ENCODE assay signal across 7 cellular contexts in genomic region chr10:26859241-26860025, GRCh38. TPM values are rescaled to one million over a fixed set of nuclear protein-coding genes. Genes with fewer than 3 reads are reported as not detected.
A peak's percentile ranks its signal among the peaks of the same experiment; 100 is the strongest.
DNase-seq lines count a peak whose midpoint lies in the region; ATAC-seq and TF ChIP-seq lines count a peak whose summit lies in the region.

No MANE protein-coding gene starts in this region.

- H3K27me3 ChIP-seq in HCT116 (ENCODE audit: insufficient read depth, low read length), result no peaks in the 10 kb centered on the region
- no peaks in the 10 kb centered on the region for H3K27me3 ChIP-seq in right cardiac atrium (ENCODE audit: control insufficient read depth, insufficient read depth)
- no peaks in the 10 kb centered on the region for H3K27me3 ChIP-seq in smooth muscle cell (ENCODE audit: low read depth)

- under 1% methylated on average over 14 of the region's 14 CpGs for WGBS in right cardiac atrium
- 4% methylated on average over 14 of the region's 14 CpGs for WGBS in smooth muscle cell (ENCODE audit: low lambda C conversion rate)

- H4K20me1 ChIP-seq in HCT116 (ENCODE audit: insufficient read depth) (no peaks in the 10 kb centered on the region), smooth muscle cell (ENCODE audit: low read depth) (peaks cover 47% of the 10 kb centered on the region)

- no peak for TF ChIP-seq CTCF in HCT116 (IDR thresholded peaks at IDR 0.05 in 2 of 3, conservative IDR thresholded peaks at IDR 0.05 in 1 of 3; ENCODE audit: borderline replicate concordance in 1 of 3, insufficient read depth in 1 of 3, low read depth in 2 of 3, low read length in 2 of 3)
- TF ChIP-seq CTCF in WI38 (IDR thresholded peaks at IDR 0.05; ENCODE audit: low read depth, low read length), result no peak
- no peak for TF ChIP-seq CTCF in smooth muscle cell (IDR thresholded peaks at IDR 0.05; ENCODE audit: borderline replicate concordance, insufficient read depth, poor library complexity, severe bottlenecking)

- POLR2A ChIA-PET in HCT116 (lab: Charles Lee), result no interaction called here

- peaks cover 56% of the 10 kb centered on the region for H3K79me2 ChIP-seq in HCT116 (ENCODE audit: insufficient read depth, low read length)
- H3K79me2 ChIP-seq in smooth muscle cell (ENCODE audit: low read depth), result peaks cover 55% of the 10 kb centered on the region

- H3K9me3 ChIP-seq in HCT116 (ENCODE audit: control insufficient read depth in 1 of 2, insufficient read depth in 1 of 2, low read depth in 1 of 2, low read length in 2 of 2) (no peaks in the 10 kb centered on the region), right cardiac atrium (ENCODE audit: control insufficient read depth, low read length) (no peaks in the 10 kb centered on the region), smooth muscle cell (replicated peaks; ENCODE audit: low read depth) (no peaks in the 10 kb centered on the region)

- ATAC-seq in HCT116, result no peak
- no peak for ATAC-seq in right cardiac atrium
- ATAC-seq in HG03469 (IDR thresholded peaks at IDR 0.05; ENCODE audit: unreplicated experiment), result no peak

- H3F3A ChIP-seq in smooth muscle cell (ENCODE audit: low read depth), result peaks cover 5% of the 10 kb centered on the region

- no peaks in the 10 kb centered on the region for H3K9me2 ChIP-seq in HCT116 (ENCODE audit: insufficient read depth)

- H3K4me3 ChIP-seq in HCT116 (replicated peaks in 1 of 2; ENCODE audit: low read depth in 1 of 2, low read length in 2 of 2) (peak overlapping the region; percentile 83 to 95), WI38 (ENCODE audit: low read depth, low read length) (peak overlapping the region; percentile 90), right cardiac atrium (ENCODE audit: low read length) (peak overlapping the region; percentile 88), smooth muscle cell (peak overlapping the region; percentile 87)

- BruUV-seq in HCT116 (replicated peaks; lab: Mats Ljungman, UMichigan), result TSS peak; percentile 45

- peak overlapping the region; percentile 79 for H3K9ac ChIP-seq in HCT116 (ENCODE audit: low read length)
- H3K9ac ChIP-seq in smooth muscle cell (ENCODE audit: low read depth), result peak overlapping the region; percentile 92

- H3K36me3 ChIP-seq in HCT116 (ENCODE audit: control insufficient read depth in 1 of 2, insufficient read depth in 2 of 2, low read length in 2 of 2) (no peaks in the 10 kb centered on the region), smooth muscle cell (ENCODE audit: low read depth) (no peaks in the 10 kb centered on the region)

- intact Hi-C loops in HCT116 (cut with micrococcal nuclease) (loop anchor here (2.0 to 10.0 kb wide), 2 partner anchors 165 to 383 kb away; partner anchors contain the start of gene PDSS1), right cardiac atrium (cut with DNase I) (loop anchor here in 1 of 4 donors (10.0 kb wide), 2 partner anchors 55 to 125 kb away; no protein-coding TSS in a partner anchor)

- H3K4me1 ChIP-seq in HCT116 (ENCODE audit: control insufficient read depth in 1 of 2, insufficient read depth in 2 of 2, low read length in 2 of 2) (peaks cover 0 to 25% of the 10 kb centered on the region in 2 experiments; a peak in 2 of 4 replicates), right cardiac atrium (ENCODE audit: control insufficient read depth, insufficient read depth, low read length) (no peaks in the 10 kb centered on the region), smooth muscle cell (ENCODE audit: low read depth) (peaks cover 24% of the 10 kb centered on the region)

- H2AFZ ChIP-seq in HCT116 (ENCODE audit: low read depth, low read length, poor library complexity, severe bottlenecking) (no peak overlapping the region), smooth muscle cell (ENCODE audit: low read depth) (peak overlapping the region; percentile 65)

- no peak for DNase-seq in HCT116 (ENCODE audit: low read depth, low spot score)
- DNase-seq in right cardiac atrium, result no peak
- no peak for DNase-seq in smooth muscle cell (lab: John Stamatoyannopoulos, UW; ENCODE audit: unreplicated experiment)
- no peak for DNase-seq in NCI-H187 (lab: John Stamatoyannopoulos, UW)
- no peak for DNase-seq in activated CD4-positive, alpha-beta T cell treated with anti-CD3 and anti-CD28 coated beads for 1 hour

- TF ChIP-seq POLR2A in HCT116 (IDR thresholded peaks at IDR 0.05; ENCODE audit: borderline replicate concordance, extremely low read depth, insufficient read depth, insufficient read length), result no peak

- H3K4me2 ChIP-seq in HCT116 (ENCODE audit: low read length) (peak overlapping the region; percentile 92), smooth muscle cell (peak overlapping the region; percentile 94)

- CTCF ChIA-PET in HCT116 (lab: Charles Lee), result no interaction called here

- RAD21 ChIA-PET in HCT116 (lab: Charles Lee; ENCODE audit: low non-redundant PET in 1 of 2, low total read pairs in 2 of 2, uncharacterized antibody in 2 of 2, unreplicated experiment in 2 of 2), result no interaction called here

- TF ChIP-seq RAD21 in HCT116 (IDR thresholded peaks at IDR 0.05; ENCODE audit: low read depth), result no peak

- H3K27ac ChIP-seq in HCT116 (ENCODE audit: low read depth, low read length), result peak overlapping the region; percentile 82; the same call in 1 of the 2 replicates
- H3K27ac ChIP-seq in right cardiac atrium (ENCODE audit: low read length), result no peak overlapping the region
- H3K27ac ChIP-seq in smooth muscle cell (ENCODE audit: low read depth), result peak overlapping the region; percentile 92

TF ChIP-seq in HCT116, 20 proteins besides CTCF, POLR2A, EP300 and RAD21:
- TF ChIP-seq YY1 (IDR thresholded peaks at IDR 0.05; ENCODE audit: extremely low read depth, insufficient replicate concordance, low read depth, low read length) (no peak), SRF (IDR thresholded peaks at IDR 0.05; ENCODE audit: low read depth) (no peak), ZFX (IDR thresholded peaks at IDR 0.05) (no peak), SP1 (IDR thresholded peaks at IDR 0.05; ENCODE audit: low read depth) (no peak), SIN3A (IDR thresholded peaks at IDR 0.05; ENCODE audit: low read depth) (no peak), POLR2AphosphoS5 (IDR thresholded peaks at IDR 0.05; ENCODE audit: low read depth, low read length) (no peak), CBX3 (IDR thresholded peaks at IDR 0.05; ENCODE audit: low read depth) (no peak), JUND (IDR thresholded peaks at IDR 0.05) (no peak), TCF7L2 (IDR thresholded peaks at IDR 0.05; ENCODE audit: borderline replicate concordance, extremely low read depth, insufficient read depth, insufficient read length) (no peak), EGR1 (IDR thresholded peaks at IDR 0.05; ENCODE audit: low read depth) (no peak), EZH2phosphoT487 (IDR thresholded peaks at IDR 0.05; ENCODE audit: borderline replicate concordance) (no peak), ZNF274 (IDR thresholded peaks at IDR 0.05; ENCODE audit: low read depth, low read length) (no peak), FOSL1 (IDR thresholded peaks at IDR 0.05; ENCODE audit: low read depth) (no peak)
- TF ChIP-seq, protein P1, sequence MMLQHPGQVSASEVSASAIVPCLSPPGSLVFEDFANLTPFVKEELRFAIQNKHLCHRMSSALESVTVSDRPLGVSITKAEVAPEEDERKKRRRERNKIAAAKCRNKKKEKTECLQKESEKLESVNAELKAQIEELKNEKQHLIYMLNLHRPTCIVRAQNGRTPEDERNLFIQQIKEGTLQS (IDR thresholded peaks at IDR 0.05), result no peak
- TF ChIP-seq, protein P2, sequence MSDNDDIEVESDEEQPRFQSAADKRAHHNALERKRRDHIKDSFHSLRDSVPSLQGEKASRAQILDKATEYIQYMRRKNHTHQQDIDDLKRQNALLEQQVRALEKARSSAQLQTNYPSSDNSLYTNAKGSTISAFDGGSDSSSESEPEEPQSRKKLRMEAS (IDR thresholded peaks at IDR 0.05), result no peak
- TF ChIP-seq, protein P3, sequence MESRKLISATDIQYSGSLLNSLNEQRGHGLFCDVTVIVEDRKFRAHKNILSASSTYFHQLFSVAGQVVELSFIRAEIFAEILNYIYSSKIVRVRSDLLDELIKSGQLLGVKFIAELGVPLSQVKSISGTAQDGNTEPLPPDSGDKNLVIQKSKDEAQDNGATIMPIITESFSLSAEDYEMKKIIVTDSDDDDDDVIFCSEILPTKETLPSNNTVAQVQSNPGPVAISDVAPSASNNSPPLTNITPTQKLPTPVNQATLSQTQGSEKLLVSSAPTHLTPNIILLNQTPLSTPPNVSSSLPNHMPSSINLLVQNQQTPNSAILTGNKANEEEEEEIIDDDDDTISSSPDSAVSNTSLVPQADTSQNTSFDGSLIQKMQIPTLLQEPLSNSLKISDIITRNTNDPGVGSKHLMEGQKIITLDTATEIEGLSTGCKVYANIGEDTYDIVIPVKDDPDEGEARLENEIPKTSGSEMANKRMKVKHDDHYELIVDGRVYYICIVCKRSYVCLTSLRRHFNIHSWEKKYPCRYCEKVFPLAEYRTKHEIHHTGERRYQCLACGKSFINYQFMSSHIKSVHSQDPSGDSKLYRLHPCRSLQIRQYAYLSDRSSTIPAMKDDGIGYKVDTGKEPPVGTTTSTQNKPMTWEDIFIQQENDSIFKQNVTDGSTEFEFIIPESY (IDR thresholded peaks at IDR 0.05; ENCODE audit: extremely low read depth, insufficient replicate concordance, low read length), result no peak

RNA-seq across cellular contexts. Expression of gene ABI1, which starts 1.3 kb away (rescaled TPM):
- 34.8 TPM for total RNA-seq in HCT116 (2021; ENCODE audit: unreplicated experiment)
- 23.5 and 24.9 TPM in 2 replicates for polyA plus RNA-seq in HCT116 (2012)
- 10 to 100 TPM; 24.8 to 28.2 (median 26.5) TPM for total RNA-seq in right cardiac atrium
- 9.6 TPM for polyA plus RNA-seq in right cardiac atrium
- 51.4 and 67.1 TPM in 2 replicates for total RNA-seq in smooth muscle cell
- polyA plus RNA-seq in smooth muscle cell, result 40.3 and 52.2 TPM in 2 replicates
